35 cellular contexts compared by ENCODE assay signal in the genomic region with DNA sequence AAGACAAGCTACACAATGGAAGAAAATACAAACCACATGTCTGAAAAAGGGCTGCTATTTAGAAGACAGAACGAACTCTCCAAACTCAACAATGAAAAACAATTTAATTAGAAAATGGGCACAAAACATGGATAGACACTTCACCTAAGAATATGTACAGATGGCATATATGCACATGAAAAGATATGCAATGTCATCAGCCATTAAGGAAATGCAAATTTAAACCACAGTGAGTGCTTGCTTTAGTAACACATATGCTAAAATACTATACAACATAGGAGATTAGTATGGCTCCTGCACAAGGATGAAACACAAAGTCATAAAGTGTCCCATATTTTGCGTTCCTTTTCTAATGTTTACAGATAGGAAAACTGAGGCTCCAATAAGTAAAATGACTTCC.
"Had no signal": no experiment of that assay in that cellular context is flagged by ENCODE, and none has a peak within 500 bp of the region (broad histone marks: within the 10 kb centered on the region; RNA-seq: fewer than 3 reads in every experiment).

No MANE protein-coding gene starts in this region.

- H3K27me3 Mint-ChIP-seq: activated B cell treated with CpG ODN at 0.5 μM for 24 hours; activated CD4-positive, alpha-beta memory T cell treated with anti-CD3 and anti-CD28 coated beads, Interleukin-2, amount 10 ng/mL, durations not matched to agents 7 days and 5 days; activated CD4-positive, alpha-beta T cell treated with anti-CD3 and anti-CD28 coated beads for 36 hours; activated CD4-positive, alpha-beta T cell treated with anti-CD3 and anti-CD28 coated beads, Interleukin-2, amount 10 ng/mL, durations not matched to agents 7 days and 5 days; activated CD8-positive, alpha-beta memory T cell treated with anti-CD3 and anti-CD28 coated beads, Interleukin-2, amount 10 ng/mL, durations not matched to agents 7 days and 5 days; activated naive CD4-positive, alpha-beta T cell treated with anti-CD3 and anti-CD28 coated beads, Interleukin-2, amount 10 ng/mL, durations not matched to agents 7 days and 5 days; activated naive CD4-positive, alpha-beta T cell treated with anti-CD3 and anti-CD28 coated beads, Interleukin-2, amount 50 U/mL, for 24 hours; activated naive CD8-positive, alpha-beta T cell; activated naive CD8-positive, alpha-beta T cell treated with anti-CD3 and anti-CD28 coated beads, Interleukin-2, amount 10 ng/mL, durations not matched to agents 7 days and 5 days; activated naive CD8-positive, alpha-beta T cell treated with anti-CD3 and anti-CD28 coated beads, Interleukin-2, amount 50 U/mL, for 24 hours; activated T-cell treated with anti-CD3 and anti-CD28 coated beads, Interleukin-2, amount 50 U/mL, for 24 hours; brain; central memory CD8-positive, alpha-beta T cell had no signal

- H3K27ac Mint-ChIP-seq: activated B cell treated with CpG ODN at 0.5 μM for 24 hours; activated CD4-positive, alpha-beta memory T cell treated with anti-CD3 and anti-CD28 coated beads, Interleukin-2, amount 10 ng/mL, durations not matched to agents 7 days and 5 days; activated CD4-positive, alpha-beta T cell treated with anti-CD3 and anti-CD28 coated beads for 36 hours; activated CD4-positive, alpha-beta T cell treated with anti-CD3 and anti-CD28 coated beads, Interleukin-2, amount 10 ng/mL, durations not matched to agents 7 days and 5 days; activated CD8-positive, alpha-beta memory T cell treated with anti-CD3 and anti-CD28 coated beads, Interleukin-2, amount 10 ng/mL, durations not matched to agents 7 days and 5 days; activated CD8-positive, alpha-beta T cell treated with anti-CD3 and anti-CD28 coated beads, Interleukin-2, amount 10 ng/mL, durations not matched to agents 7 days and 5 days; activated naive CD4-positive, alpha-beta T cell treated with anti-CD3 and anti-CD28 coated beads, Interleukin-2, amount 10 ng/mL, durations not matched to agents 7 days and 5 days; activated naive CD4-positive, alpha-beta T cell treated with anti-CD3 and anti-CD28 coated beads, Interleukin-2, amount 50 U/mL, for 24 hours; activated naive CD8-positive, alpha-beta T cell; activated naive CD8-positive, alpha-beta T cell treated with anti-CD3 and anti-CD28 coated beads, Interleukin-2, amount 10 ng/mL, durations not matched to agents 7 days and 5 days; activated naive CD8-positive, alpha-beta T cell treated with anti-CD3 and anti-CD28 coated beads, Interleukin-2, amount 50 U/mL, for 24 hours; activated T-cell treated with anti-CD3 and anti-CD28 coated beads, Interleukin-2, amount 50 U/mL, for 24 hours; activated T-helper 2 cell treated with anti-CD3 and anti-CD28 coated beads, Interferon-gamma antibody, Interleukin-2, Interleukin-4, amounts not matched to agents 10 μg/mL and 5 μg/mL and 100 μg/mL, durations not matched to agents 14 hours and 24 hours and 36 hours; brain; T-helper 1 cell treated with Interleukin-12 subunit alpha and Interleukin-12 subunit beta and Interleukin-4 antibody, amounts not matched to agents 30 μg/mL and 1 μg/mL, for 36 hours; T-helper 2 cell treated with Interferon-gamma antibody and Interleukin-4, amounts not matched to agents 5 μg/mL and 100 μg/mL, for 36 hours had no signal

- H3K4me1 ChIP-seq: ascending aorta had no signal

- H3K27me3 ChIP-seq: ascending aorta, cardiac muscle cell had no signal

- H3K9me3 Mint-ChIP-seq: activated CD4-positive, alpha-beta T cell treated with anti-CD3 and anti-CD28 coated beads, Interleukin-2, amount 10 ng/mL, durations not matched to agents 7 days and 5 days had no signal

- DNase-seq: activated B cell treated with CpG ODN at 0.5 μM for 24 hours; activated CD4-positive, alpha-beta memory T cell treated with anti-CD3 and anti-CD28 coated beads, Interleukin-2, amount 10 ng/mL, durations not matched to agents 7 days and 5 days; activated CD4-positive, alpha-beta T cell treated with anti-CD3 and anti-CD28 coated beads for 1 hour; activated CD4-positive, alpha-beta T cell treated with anti-CD3 and anti-CD28 coated beads for 36 hours; activated CD4-positive, alpha-beta T cell treated with anti-CD3 and anti-CD28 coated beads for 48 hours; activated CD4-positive, alpha-beta T cell treated with anti-CD3 and anti-CD28 coated beads, Interleukin-2, amount 10 ng/mL, durations not matched to agents 7 days and 5 days; activated CD4-positive, alpha-beta T cell treated with anti-CD3 and anti-CD28 coated beads, Interleukin-2, amount 50 U/mL, for 48 hours; activated CD8-positive, alpha-beta memory T cell treated with anti-CD3 and anti-CD28 coated beads for 24 hours; activated CD8-positive, alpha-beta memory T cell treated with anti-CD3 and anti-CD28 coated beads, Interleukin-2, amount 10 ng/mL, durations not matched to agents 7 days and 5 days; activated CD8-positive, alpha-beta memory T cell treated with anti-CD3 and anti-CD28 coated beads, Interleukin-2, amount 50 U/mL, for 48 hours; activated CD8-positive, alpha-beta T cell treated with anti-CD3 and anti-CD28 coated beads, Interleukin-2, amount 10 ng/mL, durations not matched to agents 7 days and 5 days; activated effector memory CD4-positive, alpha-beta T cell treated with Interleukin-2 at 50 U/mL for 16 hours; activated gamma-delta T cell; activated naive CD4-positive, alpha-beta T cell treated with anti-CD3 and anti-CD28 coated beads, Interleukin-2, amount 10 ng/mL, durations not matched to agents 7 days and 5 days; activated naive CD4-positive, alpha-beta T cell treated with Interleukin-2 at 50 U/mL for 16 hours; activated naive CD8-positive, alpha-beta T cell treated with anti-CD3 and anti-CD28 coated beads, Interleukin-2, amount 10 ng/mL, durations not matched to agents 7 days and 5 days; activated naive CD8-positive, alpha-beta T cell treated with anti-CD3 and anti-CD28 coated beads, Interleukin-2, amount 50 U/mL, for 24 hours; activated T-cell treated with anti-CD3 and anti-CD28 coated beads, Interleukin-2, amount 50 U/mL, for 24 hours; activated T-cell treated with anti-CD3 and anti-CD28 coated beads, Interleukin-2, amount 50 U/mL, for 48 hours; amygdala; anterior cingulate cortex; caudate nucleus; cerebellar nuclear complex; T-helper 2 cell; T-helper 9 cell had no signal

- H3K4me3 ChIP-seq: ascending aorta, cardiac muscle cell had no signal

- H3K36me3 Mint-ChIP-seq: activated CD8-positive, alpha-beta memory T cell treated with anti-CD3 and anti-CD28 coated beads, Interleukin-2, amount 10 ng/mL, durations not matched to agents 7 days and 5 days; activated naive CD4-positive, alpha-beta T cell treated with anti-CD3 and anti-CD28 coated beads, Interleukin-2, amount 10 ng/mL, durations not matched to agents 7 days and 5 days; activated naive CD4-positive, alpha-beta T cell treated with anti-CD3 and anti-CD28 coated beads, Interleukin-2, amount 50 U/mL, for 24 hours; activated naive CD8-positive, alpha-beta T cell; activated naive CD8-positive, alpha-beta T cell treated with anti-CD3 and anti-CD28 coated beads, Interleukin-2, amount 10 ng/mL, durations not matched to agents 7 days and 5 days; brain had no signal

- H3K36me3 ChIP-seq: ascending aorta, cardiac muscle cell had no signal

- H3K9me3 ChIP-seq: ascending aorta had no signal

- ATAC-seq: activated CD4-positive, alpha-beta T cell treated with anti-CD3 and anti-CD28 coated beads for 36 hours; activated CD8-positive, alpha-beta memory T cell treated with anti-CD3 and anti-CD28 coated beads, Interleukin-2, amount 10 ng/mL, durations not matched to agents 7 days and 5 days; activated CD8-positive, alpha-beta T cell treated with anti-CD3 and anti-CD28 coated beads, Interleukin-2, amount 10 ng/mL, durations not matched to agents 7 days and 5 days; activated naive CD8-positive, alpha-beta T cell treated with anti-CD3 and anti-CD28 coated beads, Interleukin-2, amount 50 U/mL, for 24 hours had no signal

- H3K4me1 Mint-ChIP-seq: activated B cell treated with CpG ODN at 0.5 μM for 24 hours; activated CD4-positive, alpha-beta memory T cell treated with anti-CD3 and anti-CD28 coated beads, Interleukin-2, amount 10 ng/mL, durations not matched to agents 7 days and 5 days; activated CD4-positive, alpha-beta T cell treated with anti-CD3 and anti-CD28 coated beads for 36 hours; activated CD4-positive, alpha-beta T cell treated with anti-CD3 and anti-CD28 coated beads, Interleukin-2, amount 10 ng/mL, durations not matched to agents 7 days and 5 days; activated CD8-positive, alpha-beta memory T cell treated with anti-CD3 and anti-CD28 coated beads, Interleukin-2, amount 10 ng/mL, durations not matched to agents 7 days and 5 days; activated naive CD4-positive, alpha-beta T cell treated with anti-CD3 and anti-CD28 coated beads, Interleukin-2, amount 10 ng/mL, durations not matched to agents 7 days and 5 days; activated naive CD4-positive, alpha-beta T cell treated with anti-CD3 and anti-CD28 coated beads, Interleukin-2, amount 50 U/mL, for 24 hours; activated naive CD8-positive, alpha-beta T cell treated with anti-CD3 and anti-CD28 coated beads, Interleukin-2, amount 10 ng/mL, durations not matched to agents 7 days and 5 days; activated naive CD8-positive, alpha-beta T cell treated with anti-CD3 and anti-CD28 coated beads, Interleukin-2, amount 50 U/mL, for 24 hours; brain; central memory CD8-positive, alpha-beta T cell had no signal

- H3K4me3 Mint-ChIP-seq: activated B cell treated with CpG ODN at 0.5 μM for 24 hours; activated CD4-positive, alpha-beta memory T cell treated with anti-CD3 and anti-CD28 coated beads, Interleukin-2, amount 10 ng/mL, durations not matched to agents 7 days and 5 days; activated CD4-positive, alpha-beta T cell treated with anti-CD3 and anti-CD28 coated beads for 36 hours; activated CD4-positive, alpha-beta T cell treated with anti-CD3 and anti-CD28 coated beads, Interleukin-2, amount 10 ng/mL, durations not matched to agents 7 days and 5 days; activated CD8-positive, alpha-beta memory T cell treated with anti-CD3 and anti-CD28 coated beads, Interleukin-2, amount 10 ng/mL, durations not matched to agents 7 days and 5 days; activated CD8-positive, alpha-beta T cell treated with anti-CD3 and anti-CD28 coated beads, Interleukin-2, amount 10 ng/mL, durations not matched to agents 7 days and 5 days; activated naive CD4-positive, alpha-beta T cell treated with anti-CD3 and anti-CD28 coated beads, Interleukin-2, amount 10 ng/mL, durations not matched to agents 7 days and 5 days; activated naive CD4-positive, alpha-beta T cell treated with anti-CD3 and anti-CD28 coated beads, Interleukin-2, amount 50 U/mL, for 24 hours; activated naive CD8-positive, alpha-beta T cell; activated naive CD8-positive, alpha-beta T cell treated with anti-CD3 and anti-CD28 coated beads, Interleukin-2, amount 10 ng/mL, durations not matched to agents 7 days and 5 days; activated naive CD8-positive, alpha-beta T cell treated with anti-CD3 and anti-CD28 coated beads, Interleukin-2, amount 50 U/mL, for 24 hours; activated T-cell treated with anti-CD3 and anti-CD28 coated beads, Interleukin-2, amount 50 U/mL, for 24 hours; brain; central memory CD8-positive, alpha-beta T cell; T-helper 1 cell treated with Interleukin-12 subunit alpha and Interleukin-12 subunit beta and Interleukin-4 antibody, amounts not matched to agents 30 μg/mL and 1 μg/mL, for 36 hours; T-helper 2 cell treated with Interferon-gamma antibody and Interleukin-4, amounts not matched to agents 5 μg/mL and 100 μg/mL, for 36 hours had no signal

- H3K27ac ChIP-seq: ascending aorta, cardiac muscle cell, VCaP had no signal
